8 cellular contexts compared by ENCODE assay signal in genomic region chr1:66374561-66375111, GRCh38.
DNase-seq lines count a peak whose midpoint lies in the region; ATAC-seq, FAIRE-seq and TF ChIP-seq lines count a peak whose summit lies in the region.

No MANE protein-coding gene starts in this region.

- in situ Hi-C loops in GM23248 (cut with MboI): no loop called here

- peaks cover 5% of the 10 kb centered on the region for H3K36me3 Mint-ChIP-seq in natural killer cell

- H3K4me3 Mint-ChIP-seq in natural killer cell: peak overlapping the region; percentile 37

- peak overlapping the region; percentile 35 for H3K27ac ChIP-seq in GM23248

- TF ChIP-seq CTCF in bronchial epithelial cell (IDR thresholded peaks at IDR 0.05; ENCODE audit: insufficient read depth, low read length, severe bottlenecking) (no peak), natural killer cell (IDR thresholded peaks at IDR 0.05) (no peak)

- H3K79me2 ChIP-seq in GM23248 (ENCODE audit: insufficient read depth): 0 out of 2 replicates have a peak, but pooled peaks cover 9% of the 10 kb centered on the region

- no peaks in the 10 kb centered on the region for H3K9me3 Mint-ChIP-seq in natural killer cell

- H3K4me3 ChIP-seq in GM23248: peak overlapping the region; percentile 25
- no peak overlapping the region for H3K4me3 ChIP-seq in bronchial epithelial cell (ENCODE audit: low read depth, low read length)

- peak overlapping the region; percentile 60 for H3K4me2 ChIP-seq in GM23248 (ENCODE audit: unreplicated experiment)

- no peaks in the 10 kb centered on the region for H4K20me1 ChIP-seq in GM23248 (ENCODE audit: insufficient read depth)

- ATAC-seq in GM18499 (IDR thresholded peaks at IDR 0.05; ENCODE audit: insufficient read depth, unreplicated experiment) (peak; percentile 48), natural killer cell (peak; percentile 74 to 76 (median 74))

- DNase-seq in GM23248 (peak; percentile 93), M059J (ENCODE audit: low read depth) (peak; percentile 90), bronchial epithelial cell (ENCODE audit: low read depth) (peak; percentile 76), natural killer cell (no peak), NCI-H1694 (lab: John Stamatoyannopoulos, UW) (no peak), DMS79 (lab: John Stamatoyannopoulos, UW) (no peak), NCI-H2081 (lab: John Stamatoyannopoulos, UW) (no peak)

- H3K9me3 ChIP-seq in GM23248 (ENCODE audit: low read depth): no peaks in the 10 kb centered on the region

- peaks cover 58% of the 10 kb centered on the region for H3F3A ChIP-seq in GM23248 (ENCODE audit: insufficient read depth)

- whole genome bisulfite sequencing in GM23248 (ENCODE audit: low coverage in 1 of 2, low lambda C conversion rate in 2 of 2, missing lambda C conversion rate in 2 of 2), 2 experiments: 0 to 5% methylated on average over 2 of the region's 2 CpGs

- peaks cover 53% of the 10 kb centered on the region for H3K4me1 ChIP-seq in GM23248 (ENCODE audit: insufficient read depth)

- H3K4me1 Mint-ChIP-seq in natural killer cell: peaks cover 31 to 37% of the 10 kb centered on the region in 2 donors

- H3K27me3 ChIP-seq in GM23248 (replicated peaks; ENCODE audit: insufficient read depth): no peaks in the 10 kb centered on the region
- H3K27me3 ChIP-seq in bronchial epithelial cell (ENCODE audit: control insufficient read depth, insufficient read depth, low read length): no peaks in the 10 kb centered on the region

- peaks cover 0 to 7% of the 10 kb centered on the region in 2 donors for H3K27me3 Mint-ChIP-seq in natural killer cell (ENCODE audit: low read depth in 2 of 2)

- H3K27ac Mint-ChIP-seq in natural killer cell: peak overlapping the region; percentile 69 to 82

- H2AFZ ChIP-seq in GM23248: no peak overlapping the region

- intact Hi-C loops in natural killer cell (cut with micrococcal nuclease): no loop called here

- H3K9ac ChIP-seq in GM23248: peak overlapping the region; percentile 24

- H3K9me2 ChIP-seq in GM23248 (ENCODE audit: insufficient read depth): no peaks in the 10 kb centered on the region

- H3K36me3 ChIP-seq in GM23248 (ENCODE audit: low read depth): peaks cover 22% of the 10 kb centered on the region
- H3K36me3 ChIP-seq in bronchial epithelial cell (ENCODE audit: control insufficient read depth, insufficient read depth, low read length): no peaks in the 10 kb centered on the region

- no peak for FAIRE-seq in bronchial epithelial cell (lab: Jason Lieb, UNC)

Comparison
In these comparisons a context has a peak if more than half of its experiments do, and no peak if none do; other contexts are left out.
1. DNase-seq: peak in GM23248 (single experiment), M059J (single experiment) and bronchial epithelial cell (single experiment); none in natural killer cell (single experiment), NCI-H1694 (single experiment), DMS79 (single experiment) and NCI-H2081 (0 of 2).